In genomic region chr14:76909266-76909665, GRCh38 we compare ENCODE assay signal across 17 cellular contexts.
A peak's percentile ranks its signal among the peaks of the same experiment; 100 is the strongest.
DNase-seq lines count a peak whose midpoint lies in the region; ATAC-seq and TF ChIP-seq lines count a peak whose summit lies in the region.
"Had no signal": no experiment of that assay in that cellular context is flagged by ENCODE, and none has a peak within 500 bp of the region (broad histone marks: within the 10 kb centered on the region; RNA-seq: fewer than 3 reads in every experiment).

No MANE protein-coding gene starts in this region.

- H3K4me1 ChIP-seq in CD4-positive, alpha-beta memory T cell (ENCODE audit: insufficient read depth, low read length): peaks cover 43% of the 10 kb centered on the region
- H3K4me1 ChIP-seq in endodermal cell (ENCODE audit: control insufficient read depth, insufficient read depth, low read length): no peaks in the 10 kb centered on the region

- no peak overlapping the region for H3K9ac ChIP-seq in endodermal cell (ENCODE audit: extremely low read depth, low read length, poor library complexity, severe bottlenecking)

- TF ChIP-seq CTCF in 22Rv1 (IDR thresholded peaks at IDR 0.05): no peak
- TF ChIP-seq CTCF in endodermal cell (conservative IDR thresholded peaks at IDR 0.05): no peak
- no peak for TF ChIP-seq CTCF in endothelial cell (IDR thresholded peaks at IDR 0.05; ENCODE audit: unreplicated experiment)

- H3K27me3 ChIP-seq in CD4-positive, alpha-beta memory T cell (ENCODE audit: insufficient read depth, low read length): no peaks in the 10 kb centered on the region
- H3K27me3 ChIP-seq in endodermal cell (ENCODE audit: control insufficient read depth, insufficient read depth, low read length, poor library complexity, severe bottlenecking): no peaks in the 10 kb centered on the region
- H3K27me3 ChIP-seq: adrenal gland, BE2C, SJSA1 had no signal

- ATAC-seq in T-cell (replicated peaks in 1 of 4) (no peak), HG03196 (IDR thresholded peaks at IDR 0.05; ENCODE audit: unreplicated experiment) (no peak)

- H3K4me3 ChIP-seq in CD4-positive, alpha-beta memory T cell (ENCODE audit: low read length in 2 of 2): no peak overlapping the region
- no peak overlapping the region for H3K4me3 ChIP-seq in endodermal cell (ENCODE audit: low read length)
- H3K4me3 ChIP-seq: adrenal gland, mucosa of descending colon, SJSA1 had no signal

- intact Hi-C loops in CD4-positive, alpha-beta memory T cell (cut with micrococcal nuclease): no loop called here

- POLR2A ChIA-PET in CD4-positive, alpha-beta memory T cell (lab: Charles Lee; ENCODE audit: partially characterized antibody): interaction anchor here (0.6 to 1.8 kb wide), 8 partner anchors 9 to 130 kb away, joined by 3 to 6 read pairs (median 3); partner anchors contain the start of gene IRF2BPL
- POLR2A ChIA-PET in T-cell (lab: Charles Lee): interaction anchor here (0.6 kb wide), 2 partner anchors 21 to 57 kb away, joined by 3 to 4 read pairs; no protein-coding TSS in a partner anchor

- H3K9me3 Mint-ChIP-seq in CD4-positive, alpha-beta memory T cell: peaks cover 0 to 4% (median 0%) of the 10 kb centered on the region in 8 donors
- no peaks in the 10 kb centered on the region for H3K9me3 Mint-ChIP-seq in T-cell
- no peaks in the 10 kb centered on the region for H3K9me3 Mint-ChIP-seq in immature natural killer cell
- H3K9me3 Mint-ChIP-seq in endodermal cell: no peaks in the 10 kb centered on the region
- H3K9me3 Mint-ChIP-seq in endothelial cell (ENCODE audit: unreplicated experiment): no peaks in the 10 kb centered on the region
- H3K9me3 Mint-ChIP-seq: HFFc6 had no signal

- no peaks in the 10 kb centered on the region for H3K9me3 ChIP-seq in CD4-positive, alpha-beta memory T cell (ENCODE audit: control insufficient read depth in 1 of 2, low read length in 2 of 2)
- H3K9me3 ChIP-seq in endodermal cell (ENCODE audit: control insufficient read depth, low read length): no peaks in the 10 kb centered on the region
- H3K9me3 ChIP-seq: adrenal gland, BE2C, mucosa of descending colon, SJSA1 had no signal

- H3K27ac ChIP-seq in 22Rv1 (peak overlapping the region; percentile 34), endodermal cell (ENCODE audit: low read depth, low read length) (no peak overlapping the region)
- no peak overlapping the region for H3K27ac ChIP-seq in CD4-positive, alpha-beta memory T cell (ENCODE audit: low read depth, low read length)
- H3K27ac ChIP-seq: adrenal gland, SJSA1 had no signal

- no peaks in the 10 kb centered on the region for H3K36me3 ChIP-seq in CD4-positive, alpha-beta memory T cell (ENCODE audit: insufficient read depth, low read length)
- H3K36me3 ChIP-seq in endodermal cell (ENCODE audit: control insufficient read depth, insufficient read depth, low read length): no peaks in the 10 kb centered on the region
- H3K36me3 ChIP-seq: adrenal gland, BE2C, SJSA1 had no signal

- no peaks in the 10 kb centered on the region for H3K36me3 Mint-ChIP-seq in CD4-positive, alpha-beta memory T cell
- H3K36me3 Mint-ChIP-seq in T-cell (no peaks in the 10 kb centered on the region), immature natural killer cell (no peaks in the 10 kb centered on the region), endodermal cell (ENCODE audit: low read depth) (no peaks in the 10 kb centered on the region), endothelial cell (ENCODE audit: low read depth, unreplicated experiment) (no peaks in the 10 kb centered on the region)

- WGBS in endodermal cell (ENCODE audit: insufficient coverage in 1 of 2, insufficient read length in 1 of 2), 2 experiments: 89 to 93% methylated on average over 2 of the region's 2 CpGs

- DNase-seq in CD4-positive, alpha-beta memory T cell: no peak
- no peak for DNase-seq in T-cell
- DNase-seq in immature natural killer cell: no peak
- no peak for DNase-seq in endodermal cell
- DNase-seq in effector CD8-positive, alpha-beta T cell (lab: John Stamatoyannopoulos, UW): no peak
- no peak for DNase-seq in endothelial cell (ENCODE audit: low spot score)
- DNase-seq: BE2C, erythroblast, glutamatergic neuron, HFFc6, islet precursor cell, NCI-H2171 treated with DMSO at 0.1 percent for 48 hours had no signal

- peaks cover 24 to 43% (median 31%) of the 10 kb centered on the region in 4 donors for H3K4me1 Mint-ChIP-seq in CD4-positive, alpha-beta memory T cell
- H3K4me1 Mint-ChIP-seq in T-cell: peaks cover 27 to 38% (median 32%) of the 10 kb centered on the region in 3 donors
- peaks cover 24 to 25% of the 10 kb centered on the region in 2 donors for H3K4me1 Mint-ChIP-seq in immature natural killer cell
- peaks cover 8% of the 10 kb centered on the region for H3K4me1 Mint-ChIP-seq in endodermal cell
- no peaks in the 10 kb centered on the region for H3K4me1 Mint-ChIP-seq in endothelial cell (ENCODE audit: unreplicated experiment)

- CTCF ChIA-PET in CD4-positive, alpha-beta memory T cell (lab: Charles Lee; ENCODE audit: partially characterized antibody): interaction anchor here (1.2 to 14.2 kb wide), 7 partner anchors 9 to 186 kb away, joined by 3 to 360 read pairs (median 5); no protein-coding TSS in a partner anchor
- CTCF ChIA-PET in T-cell (lab: Charles Lee): interaction anchor here (0.6 to 5.0 kb wide), 9 partner anchors 46 to 407 kb away, joined by 3 to 32 read pairs (median 5); no protein-coding TSS in a partner anchor

- H3K4me3 Mint-ChIP-seq in CD4-positive, alpha-beta memory T cell: peak overlapping the region in 7 of 8 donors; percentile 57 to 90 (median 73)
- H3K4me3 Mint-ChIP-seq in T-cell (peak overlapping the region in 1 of 3 donors; percentile 34), immature natural killer cell (peak overlapping the region in 2 of 5 donors; percentile 48 to 51), endodermal cell (no peak overlapping the region), endothelial cell (ENCODE audit: unreplicated experiment) (no peak overlapping the region)
- H3K4me3 Mint-ChIP-seq: HFFc6 had no signal

- peak overlapping the region; percentile 90 to 99 (median 97) for H3K27ac Mint-ChIP-seq in CD4-positive, alpha-beta memory T cell
- peak overlapping the region; percentile 82 for H3K27ac Mint-ChIP-seq in T-cell
- H3K27ac Mint-ChIP-seq in immature natural killer cell: peak overlapping the region; percentile 64 to 92 (median 83)
- no peak overlapping the region for H3K27ac Mint-ChIP-seq in endodermal cell
- no peak overlapping the region for H3K27ac Mint-ChIP-seq in endothelial cell (ENCODE audit: unreplicated experiment)
- H3K27ac Mint-ChIP-seq: HFFc6 had no signal

- no peaks in the 10 kb centered on the region for H3K27me3 Mint-ChIP-seq in CD4-positive, alpha-beta memory T cell
- H3K27me3 Mint-ChIP-seq in T-cell (no peaks in the 10 kb centered on the region), immature natural killer cell (ENCODE audit: low read depth in 3 of 3) (peaks cover 2 to 8% (median 5%) of the 10 kb centered on the region in 3 donors), endodermal cell (ENCODE audit: insufficient read depth) (no peaks in the 10 kb centered on the region), endothelial cell (ENCODE audit: unreplicated experiment) (peaks cover 2% of the 10 kb centered on the region)

Comparison
In these comparisons a context has a peak if more than half of its experiments do, and no peak if none do; other contexts are left out.
1. H3K27ac Mint-ChIP-seq: peak in CD4-positive, alpha-beta memory T cell (7 of 7), T-cell (2 of 2) and immature natural killer cell (6 of 6); none in endodermal cell (single experiment) and endothelial cell (single experiment).
2. H3K4me3 Mint-ChIP-seq: peak in CD4-positive, alpha-beta memory T cell (7 of 8); none in endodermal cell (single experiment) and endothelial cell (single experiment).